In genomic region chr14:105351920-105352871, GRCh38 we compare ENCODE assay signal across 1 cellular context.
TF ChIP-seq lines count a peak whose summit lies in the region.

No MANE protein-coding gene starts in this region.

TF ChIP-seq in H1, 55 proteins besides CTCF, POLR2A, EP300 and RAD21:
- TF ChIP-seq CBX8 (IDR thresholded peaks at IDR 0.05; ENCODE audit: borderline replicate concordance, low read depth, low read length) (no peak), GABPA (IDR thresholded peaks at IDR 0.05; ENCODE audit: borderline replicate concordance, insufficient read depth, low read length) (peak; percentile 78; the same call in 1 of the 2 replicates), CEBPB (IDR thresholded peaks at IDR 0.05; ENCODE audit: low read depth, low read length) (peak; percentile 100), EGR1 (IDR thresholded peaks at IDR 0.05; ENCODE audit: borderline replicate concordance, low read depth, low read length) (no peak)
